ENCODE assay signal across 14 cellular contexts in genomic region chr5:65803699-65804426, GRCh38.
A peak's percentile ranks its signal among the peaks of the same experiment; 100 is the strongest.
DNase-seq lines count a peak whose midpoint lies in the region; ATAC-seq lines count a peak whose summit lies in the region.
"Had no signal": no experiment of that assay in that cellular context is flagged by ENCODE, and none has a peak within 500 bp of the region (broad histone marks: within the 10 kb centered on the region; RNA-seq: fewer than 3 reads in every experiment).

No MANE protein-coding gene starts in this region.

- POLR2A ChIA-PET in T-cell (lab: Charles Lee), result no interaction called here

- ATAC-seq in T-cell (replicated peaks in 1 of 4), result peak; percentile 45 to 76 (median 62)
- ATAC-seq in central memory CD8-positive, alpha-beta T cell (replicated peaks; ENCODE audit: extremely low read depth, poor library complexity, severe bottlenecking), result no peak
- ATAC-seq in aorta (ENCODE audit: low FRiP score), result peak; percentile 19

- peak overlapping the region in 2 of 3 donors; percentile 5 to 33 for H3K4me3 Mint-ChIP-seq in T-cell
- H3K4me3 Mint-ChIP-seq in central memory CD8-positive, alpha-beta T cell, result no peak overlapping the region
- H3K4me3 Mint-ChIP-seq: IgD-negative memory B cell had no signal

- CTCF ChIA-PET in T-cell (lab: Charles Lee), result no interaction called here

- peaks cover 0 to 3% (median 2%) of the 10 kb centered on the region in 3 donors for H3K9me3 Mint-ChIP-seq in T-cell
- no peaks in the 10 kb centered on the region for H3K9me3 Mint-ChIP-seq in central memory CD8-positive, alpha-beta T cell

- intact Hi-C loops in aorta (cut with DNase I), result loop anchor here in 1 of 2 donors (10.0 kb wide), 1 partner anchor 121 kb away; the partner anchor contains the start of gene ERBIN

- H3K4me3 ChIP-seq in aorta (ENCODE audit: low read length in 2 of 2), result no peak overlapping the region
- H3K4me3 ChIP-seq: SK-N-MC had no signal

- H3K4me1 ChIP-seq in aorta (ENCODE audit: control insufficient read depth in 1 of 2, insufficient read depth in 2 of 2, low read length in 2 of 2), result no peaks in the 10 kb centered on the region

- peaks cover 17% of the 10 kb centered on the region for H3K36me3 Mint-ChIP-seq in T-cell
- no peaks in the 10 kb centered on the region for H3K36me3 Mint-ChIP-seq in central memory CD8-positive, alpha-beta T cell (ENCODE audit: insufficient read depth)

- no peaks in the 10 kb centered on the region for H3K27me3 ChIP-seq in aorta (ENCODE audit: control insufficient read depth in 1 of 2, insufficient read depth in 2 of 2, low read length in 1 of 2)

- WGBS in aorta, 2 donors, result 93 to 94% methylated on average over 5 of the region's 5 CpGs

- peak; percentile 5 for DNase-seq in stimulated activated CD4-positive, alpha-beta T cell treated with anti-CD3 and anti-CD28 coated beads, Interleukin-1b, Interleukin-23, amount 100 ng/mL, for 48 hours
- no peak for DNase-seq in stimulated activated CD4-positive, alpha-beta T cell treated with anti-CD3 and anti-CD28 coated beads, Interleukin-4, amount 100 ng/mL, for 4 hours
- DNase-seq in T-cell (no peak), aorta (no peak), NCI-H1694 (lab: John Stamatoyannopoulos, UW) (no peak), NCI-H187 treated with DMSO at 0.1 percent for 48 hours (lab: John Stamatoyannopoulos, UW) (no peak), dermis blood vessel endothelial cell (no peak)
- no peak for DNase-seq in central memory CD8-positive, alpha-beta T cell (ENCODE audit: low spot score in 2 of 2)
- DNase-seq: activated CD4-positive, CD25-positive, alpha-beta regulatory T cell; amniotic stem cell; NCI-H2029; NCI-H748 treated with DMSO at 0.1 percent for 48 hours had no signal

- H3K27ac ChIP-seq in aorta (ENCODE audit: low read depth in 1 of 2, low read length in 2 of 2), result no peak overlapping the region
- H3K27ac ChIP-seq: SK-N-MC had no signal

- H3K9me3 ChIP-seq in aorta (ENCODE audit: control insufficient read depth, low read length), result no peaks in the 10 kb centered on the region

- peak overlapping the region; percentile 65 to 76 for H3K27ac Mint-ChIP-seq in T-cell
- H3K27ac Mint-ChIP-seq in central memory CD8-positive, alpha-beta T cell (ENCODE audit: low read depth), result peak overlapping the region; percentile 33
- H3K27ac Mint-ChIP-seq: IgD-negative memory B cell had no signal

- peaks cover 19 to 26% (median 20%) of the 10 kb centered on the region in 3 donors for H3K4me1 Mint-ChIP-seq in T-cell
- H3K4me1 Mint-ChIP-seq in central memory CD8-positive, alpha-beta T cell, result peaks cover 18% of the 10 kb centered on the region

- H3K27me3 Mint-ChIP-seq in T-cell, result no peaks in the 10 kb centered on the region
- H3K27me3 Mint-ChIP-seq in central memory CD8-positive, alpha-beta T cell, result no peaks in the 10 kb centered on the region
- H3K27me3 Mint-ChIP-seq: IgD-negative memory B cell had no signal

- H3K36me3 ChIP-seq in aorta (ENCODE audit: control insufficient read depth in 1 of 2, insufficient read depth in 2 of 2, low read length in 1 of 2), result no peaks in the 10 kb centered on the region
